Comparison of ENCODE assay signal across 8 cellular contexts in genomic region chrX:39261446-39262147, GRCh38.
DNase-seq lines count a peak whose midpoint lies in the region; ATAC-seq and TF ChIP-seq lines count a peak whose summit lies in the region.

No MANE protein-coding gene starts in this region.

- ATAC-seq in omental fat pad (ENCODE audit: low FRiP score): peak; percentile 43
- ATAC-seq in GM21737 (IDR thresholded peaks at IDR 0.05; ENCODE audit: unreplicated experiment): no peak

- TF ChIP-seq POLR2A in lower leg skin (IDR thresholded peaks at IDR 0.05): no peak

- H4K20me1 ChIP-seq in KMS-11 (ENCODE audit: insufficient read depth): no peaks in the 10 kb centered on the region

- no peaks in the 10 kb centered on the region for H3K79me2 ChIP-seq in KMS-11 (ENCODE audit: insufficient read depth, low read depth)

- 60% methylated on average over 1 of the region's 1 CpG for whole genome bisulfite sequencing in lower leg skin, 2 donors

- peaks cover 11% of the 10 kb centered on the region for H3K4me1 ChIP-seq in KMS-11 (ENCODE audit: low read depth, poor library complexity, severe bottlenecking)

- H3K36me3 ChIP-seq in KMS-11 (ENCODE audit: insufficient read depth): no peaks in the 10 kb centered on the region

- no peak overlapping the region for H3K4me3 ChIP-seq in KMS-11 (IDR thresholded peaks at IDR 0.05; ENCODE audit: insufficient read depth, low read depth, low read length)
- H3K4me3 ChIP-seq in lower leg skin (ENCODE audit: low read depth, poor library complexity, severe bottlenecking): no peak overlapping the region

- no peaks in the 10 kb centered on the region for H3K27me3 ChIP-seq in KMS-11 (ENCODE audit: insufficient read depth, low read depth)

- H3K27ac ChIP-seq in KMS-11 (no peak overlapping the region), epithelial cell of prostate (peak overlapping the region; percentile 75)

- intact Hi-C loops in lower leg skin (cut with DNase I; ENCODE audit: low total_unique reads): no loop called here

- H3K4me2 ChIP-seq in KMS-11: no peak overlapping the region

- no peak overlapping the region for H3K9ac ChIP-seq in KMS-11

- peak; percentile 80 for TF ChIP-seq CTCF in KMS-11 (conservative IDR thresholded peaks at IDR 0.05; ENCODE audit: low read depth, low read length)
- TF ChIP-seq CTCF in omental fat pad (IDR thresholded peaks at IDR 0.05): no peak
- no peak for TF ChIP-seq CTCF in lower leg skin (IDR thresholded peaks at IDR 0.05)

- H2AFZ ChIP-seq in KMS-11 (ENCODE audit: low read depth): no peak overlapping the region

- DNase-seq in activated naive CD4-positive, alpha-beta T cell treated with Interleukin-2 at 50 U/mL for 16 hours: peak; percentile 10
- no peak for DNase-seq in activated naive CD4-positive, alpha-beta T cell treated with anti-CD3 and anti-CD28 coated beads, Interleukin-2, amount 50 U/mL, for 16 hours
- peak; percentile 56 for DNase-seq in SK-MEL-5 (ENCODE audit: low read depth, low spot score)
- peak; percentile 56 for DNase-seq in epithelial cell of prostate (ENCODE audit: low read depth, low spot score)
- DNase-seq in omental fat pad (ENCODE audit: low spot score): no peak
- DNase-seq in lower leg skin (ENCODE audit: low spot score in 2 of 2): no peak

- in situ Hi-C loops in SK-MEL-5 (cut with HindIII; ENCODE audit: low pct_unique_long_range_greater_than_20kb, low sequenced_read_pairs): no loop called here

Comparison
In these comparisons a context has a peak if more than half of its experiments do, and no peak if none do; other contexts are left out.
1. DNase-seq: peak in activated naive CD4-positive, alpha-beta T cell treated with Interleukin-2 at 50 U/mL for 16 hours (single experiment), SK-MEL-5 (single experiment) and epithelial cell of prostate (single experiment); none in activated naive CD4-positive, alpha-beta T cell treated with anti-CD3 and anti-CD28 coated beads, Interleukin-2, amount 50 U/mL, for 16 hours (single experiment), omental fat pad (single experiment) and lower leg skin (0 of 2).